ENCODE assay signal across 2 cellular contexts in the genomic region with DNA sequence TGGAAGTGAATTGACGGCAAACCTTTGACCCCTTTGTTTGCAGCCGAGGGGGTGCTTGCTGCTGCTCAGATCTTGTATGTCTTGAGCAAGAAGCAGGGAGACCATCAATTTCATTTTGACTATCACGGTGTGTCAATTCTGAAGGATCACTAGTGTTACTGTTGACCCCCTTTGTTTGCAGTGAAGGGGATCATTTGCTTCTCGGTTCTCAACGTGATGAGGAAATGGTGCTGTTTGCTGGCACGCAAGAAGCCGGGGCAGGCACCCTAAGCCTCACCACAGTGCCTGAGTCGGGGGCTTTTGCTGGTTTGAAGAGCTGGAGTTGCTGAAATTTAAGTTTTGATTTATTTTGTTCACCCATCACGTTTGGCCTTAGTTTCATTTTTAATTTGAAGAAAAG.
TF ChIP-seq lines count a peak whose summit lies in the region.

No MANE protein-coding gene starts in this region.

TF ChIP-seq in GM23338, 12 proteins besides CTCF, POLR2A, EP300 and RAD21 (continues in another document):
- TF ChIP-seq EZH2 (IDR thresholded peaks at IDR 0.05; ENCODE audit: low read depth, unreplicated experiment): no peak
- no peak for TF ChIP-seq ZNF114 (CRISPR knock-in tag; IDR thresholded peaks at IDR 0.05)
- no peak for TF ChIP-seq CREB1 (CRISPR knock-in tag; IDR thresholded peaks at IDR 0.05; ENCODE audit: low read depth)
- TF ChIP-seq, protein P1, sequence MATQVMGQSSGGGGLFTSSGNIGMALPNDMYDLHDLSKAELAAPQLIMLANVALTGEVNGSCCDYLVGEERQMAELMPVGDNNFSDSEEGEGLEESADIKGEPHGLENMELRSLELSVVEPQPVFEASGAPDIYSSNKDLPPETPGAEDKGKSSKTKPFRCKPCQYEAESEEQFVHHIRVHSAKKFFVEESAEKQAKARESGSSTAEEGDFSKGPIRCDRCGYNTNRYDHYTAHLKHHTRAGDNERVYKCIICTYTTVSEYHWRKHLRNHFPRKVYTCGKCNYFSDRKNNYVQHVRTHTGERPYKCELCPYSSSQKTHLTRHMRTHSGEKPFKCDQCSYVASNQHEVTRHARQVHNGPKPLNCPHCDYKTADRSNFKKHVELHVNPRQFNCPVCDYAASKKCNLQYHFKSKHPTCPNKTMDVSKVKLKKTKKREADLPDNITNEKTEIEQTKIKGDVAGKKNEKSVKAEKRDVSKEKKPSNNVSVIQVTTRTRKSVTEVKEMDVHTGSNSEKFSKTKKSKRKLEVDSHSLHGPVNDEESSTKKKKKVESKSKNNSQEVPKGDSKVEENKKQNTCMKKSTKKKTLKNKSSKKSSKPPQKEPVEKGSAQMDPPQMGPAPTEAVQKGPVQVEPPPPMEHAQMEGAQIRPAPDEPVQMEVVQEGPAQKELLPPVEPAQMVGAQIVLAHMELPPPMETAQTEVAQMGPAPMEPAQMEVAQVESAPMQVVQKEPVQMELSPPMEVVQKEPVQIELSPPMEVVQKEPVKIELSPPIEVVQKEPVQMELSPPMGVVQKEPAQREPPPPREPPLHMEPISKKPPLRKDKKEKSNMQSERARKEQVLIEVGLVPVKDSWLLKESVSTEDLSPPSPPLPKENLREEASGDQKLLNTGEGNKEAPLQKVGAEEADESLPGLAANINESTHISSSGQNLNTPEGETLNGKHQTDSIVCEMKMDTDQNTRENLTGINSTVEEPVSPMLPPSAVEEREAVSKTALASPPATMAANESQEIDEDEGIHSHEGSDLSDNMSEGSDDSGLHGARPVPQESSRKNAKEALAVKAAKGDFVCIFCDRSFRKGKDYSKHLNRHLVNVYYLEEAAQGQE (IDR thresholded peaks at IDR 0.05; ENCODE audit: unreplicated experiment): no peak
- TF ChIP-seq STAT1 (IDR thresholded peaks at IDR 0.05; ENCODE audit: unreplicated experiment): no peak
- no peak for TF ChIP-seq NANOG (IDR thresholded peaks at IDR 0.05; ENCODE audit: borderline replicate concordance)
- TF ChIP-seq, protein P2, sequence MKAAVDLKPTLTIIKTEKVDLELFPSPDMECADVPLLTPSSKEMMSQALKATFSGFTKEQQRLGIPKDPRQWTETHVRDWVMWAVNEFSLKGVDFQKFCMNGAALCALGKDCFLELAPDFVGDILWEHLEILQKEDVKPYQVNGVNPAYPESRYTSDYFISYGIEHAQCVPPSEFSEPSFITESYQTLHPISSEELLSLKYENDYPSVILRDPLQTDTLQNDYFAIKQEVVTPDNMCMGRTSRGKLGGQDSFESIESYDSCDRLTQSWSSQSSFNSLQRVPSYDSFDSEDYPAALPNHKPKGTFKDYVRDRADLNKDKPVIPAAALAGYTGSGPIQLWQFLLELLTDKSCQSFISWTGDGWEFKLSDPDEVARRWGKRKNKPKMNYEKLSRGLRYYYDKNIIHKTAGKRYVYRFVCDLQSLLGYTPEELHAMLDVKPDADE (IDR thresholded peaks at IDR 0.05): no peak
- TF ChIP-seq, protein P3, sequence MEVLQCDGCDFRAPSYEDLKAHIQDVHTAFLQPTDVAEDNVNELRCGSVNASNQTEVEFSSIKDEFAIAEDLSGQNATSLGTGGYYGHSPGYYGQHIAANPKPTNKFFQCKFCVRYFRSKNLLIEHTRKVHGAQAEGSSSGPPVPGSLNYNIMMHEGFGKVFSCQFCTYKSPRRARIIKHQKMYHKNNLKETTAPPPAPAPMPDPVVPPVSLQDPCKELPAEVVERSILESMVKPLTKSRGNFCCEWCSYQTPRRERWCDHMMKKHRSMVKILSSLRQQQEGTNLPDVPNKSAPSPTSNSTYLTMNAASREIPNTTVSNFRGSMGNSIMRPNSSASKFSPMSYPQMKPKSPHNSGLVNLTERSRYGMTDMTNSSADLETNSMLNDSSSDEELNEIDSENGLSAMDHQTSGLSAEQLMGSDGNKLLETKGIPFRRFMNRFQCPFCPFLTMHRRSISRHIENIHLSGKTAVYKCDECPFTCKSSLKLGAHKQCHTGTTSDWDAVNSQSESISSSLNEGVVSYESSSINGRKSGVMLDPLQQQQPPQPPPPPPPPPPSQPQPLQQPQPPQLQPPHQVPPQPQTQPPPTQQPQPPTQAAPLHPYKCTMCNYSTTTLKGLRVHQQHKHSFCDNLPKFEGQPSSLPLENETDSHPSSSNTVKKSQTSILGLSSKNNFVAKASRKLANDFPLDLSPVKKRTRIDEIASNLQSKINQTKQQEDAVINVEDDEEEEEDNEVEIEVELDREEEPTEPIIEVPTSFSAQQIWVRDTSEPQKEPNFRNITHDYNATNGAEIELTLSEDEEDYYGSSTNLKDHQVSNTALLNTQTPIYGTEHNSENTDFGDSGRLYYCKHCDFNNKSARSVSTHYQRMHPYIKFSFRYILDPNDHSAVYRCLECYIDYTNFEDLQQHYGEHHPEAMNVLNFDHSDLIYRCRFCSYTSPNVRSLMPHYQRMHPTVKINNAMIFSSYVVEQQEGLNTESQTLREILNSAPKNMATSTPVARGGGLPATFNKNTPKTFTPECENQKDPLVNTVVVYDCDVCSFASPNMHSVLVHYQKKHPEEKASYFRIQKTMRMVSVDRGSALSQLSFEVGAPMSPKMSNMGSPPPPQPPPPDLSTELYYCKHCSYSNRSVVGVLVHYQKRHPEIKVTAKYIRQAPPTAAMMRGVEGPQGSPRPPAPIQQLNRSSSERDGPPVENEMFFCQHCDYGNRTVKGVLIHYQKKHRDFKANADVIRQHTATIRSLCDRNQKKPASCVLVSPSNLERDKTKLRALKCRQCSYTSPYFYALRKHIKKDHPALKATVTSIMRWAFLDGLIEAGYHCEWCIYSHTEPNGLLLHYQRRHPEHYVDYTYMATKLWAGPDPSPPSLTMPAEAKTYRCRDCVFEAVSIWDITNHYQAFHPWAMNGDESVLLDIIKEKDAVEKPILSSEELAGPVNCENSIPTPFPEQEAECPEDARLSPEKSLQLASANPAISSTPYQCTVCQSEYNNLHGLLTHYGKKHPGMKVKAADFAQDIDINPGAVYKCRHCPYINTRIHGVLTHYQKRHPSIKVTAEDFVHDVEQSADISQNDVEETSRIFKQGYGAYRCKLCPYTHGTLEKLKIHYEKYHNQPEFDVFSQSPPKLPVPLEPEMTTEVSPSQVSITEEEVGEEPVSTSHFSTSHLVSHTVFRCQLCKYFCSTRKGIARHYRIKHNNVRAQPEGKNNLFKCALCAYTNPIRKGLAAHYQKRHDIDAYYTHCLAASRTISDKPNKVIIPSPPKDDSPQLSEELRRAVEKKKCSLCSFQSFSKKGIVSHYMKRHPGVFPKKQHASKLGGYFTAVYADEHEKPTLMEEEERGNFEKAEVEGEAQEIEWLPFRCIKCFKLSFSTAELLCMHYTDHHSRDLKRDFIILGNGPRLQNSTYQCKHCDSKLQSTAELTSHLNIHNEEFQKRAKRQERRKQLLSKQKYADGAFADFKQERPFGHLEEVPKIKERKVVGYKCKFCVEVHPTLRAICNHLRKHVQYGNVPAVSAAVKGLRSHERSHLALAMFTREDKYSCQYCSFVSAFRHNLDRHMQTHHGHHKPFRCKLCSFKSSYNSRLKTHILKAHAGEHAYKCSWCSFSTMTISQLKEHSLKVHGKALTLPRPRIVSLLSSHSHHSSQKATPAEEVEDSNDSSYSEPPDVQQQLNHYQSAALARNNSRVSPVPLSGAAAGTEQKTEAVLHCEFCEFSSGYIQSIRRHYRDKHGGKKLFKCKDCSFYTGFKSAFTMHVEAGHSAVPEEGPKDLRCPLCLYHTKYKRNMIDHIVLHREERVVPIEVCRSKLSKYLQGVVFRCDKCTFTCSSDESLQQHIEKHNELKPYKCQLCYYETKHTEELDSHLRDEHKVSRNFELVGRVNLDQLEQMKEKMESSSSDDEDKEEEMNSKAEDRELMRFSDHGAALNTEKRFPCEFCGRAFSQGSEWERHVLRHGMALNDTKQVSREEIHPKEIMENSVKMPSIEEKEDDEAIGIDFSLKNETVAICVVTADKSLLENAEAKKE (CRISPR knock-in tag; IDR thresholded peaks at IDR 0.05): no peak
- TF ChIP-seq ZNF331 (CRISPR knock-in tag; IDR thresholded peaks at IDR 0.05; ENCODE audit: low read depth): no peak
- no peak for TF ChIP-seq EZH2phosphoT487 (IDR thresholded peaks at IDR 0.05; ENCODE audit: unreplicated experiment)

TF ChIP-seq in GM12878, 131 proteins besides CTCF, POLR2A, EP300 and RAD21:
- TF ChIP-seq CREB1 (IDR thresholded peaks at IDR 0.05; ENCODE audit: low read depth) (peak; percentile 14; the same call in 1 of the 2 replicates), GATAD2B (conservative IDR thresholded peaks at IDR 0.05; ENCODE audit: low read depth) (no peak), TAF1 (IDR thresholded peaks at IDR 0.05; ENCODE audit: borderline replicate concordance, low read depth, low read length) (0 out of 2 replicates have a peak, but pooled peaks have one; percentile 6), MEF2B (IDR thresholded peaks at IDR 0.05; ENCODE audit: partially characterized antibody, poor library complexity, severe bottlenecking) (no peak), RUNX3 (IDR thresholded peaks at IDR 0.05; ENCODE audit: low read length) (peak; percentile 43), POLR2AphosphoS5 (IDR thresholded peaks at IDR 0.05; ENCODE audit: low read length) (peak; percentile 10; the same call in 1 of the 2 replicates), FOXM1 (IDR thresholded peaks at IDR 0.05; ENCODE audit: low read depth, low read length) (peak; percentile 63; the same call in 1 of the 2 replicates), IRF4 (IDR thresholded peaks at IDR 0.05; ENCODE audit: low read depth, low read length) (peak; percentile 52; the same call in 1 of the 2 replicates), CREM (IDR thresholded peaks at IDR 0.05; ENCODE audit: low read depth) (peak; percentile 31; the same call in 1 of the 2 replicates), SPI1 (IDR thresholded peaks at IDR 0.05; ENCODE audit: borderline replicate concordance, insufficient read depth, low read depth, low read length) (peak; percentile 31; the same call in 1 of the 2 replicates), NR2C1 (IDR thresholded peaks at IDR 0.05) (peak; percentile 7; the same call in 1 of the 2 replicates), NFIC (IDR thresholded peaks at IDR 0.05; ENCODE audit: low read depth, low read length) (peak; percentile 61; the same call in 1 of the 2 replicates), SREBF2 (IDR thresholded peaks at IDR 0.05; ENCODE audit: low read length) (no peak), ETV6 (conservative IDR thresholded peaks at IDR 0.05 in 1 of 2, IDR thresholded peaks at IDR 0.05 in 1 of 2; ENCODE audit: borderline replicate concordance in 1 of 2, low read depth in 1 of 2) (peak in 1 of 2 experiments; percentile 57; a peak in 1 of 4 replicates), PAX8 (IDR thresholded peaks at IDR 0.05) (no peak), YY1 (IDR thresholded peaks at IDR 0.05; ENCODE audit: low read depth, low read length) (0 out of 2 replicates have a peak, but pooled peaks have one; percentile 14), ZNF622 (IDR thresholded peaks at IDR 0.05) (no peak), BRCA1 (IDR thresholded peaks at IDR 0.05; ENCODE audit: low read depth, low read length) (no peak), POU2F2 (IDR thresholded peaks at IDR 0.05; ENCODE audit: borderline replicate concordance, low read depth, low read length) (0 out of 3 replicates have a peak, but pooled peaks have one; percentile 13), RFX5 (IDR thresholded peaks at IDR 0.05; ENCODE audit: low read depth, low read length) (no peak), PML (IDR thresholded peaks at IDR 0.05; ENCODE audit: low read length) (no peak), ZNF384 (IDR thresholded peaks at IDR 0.05; ENCODE audit: borderline replicate concordance, low read depth, low read length) (no peak), JUNB (IDR thresholded peaks at IDR 0.05) (peak; percentile 65), DPF2 (IDR thresholded peaks at IDR 0.05) (no peak)
- TF ChIP-seq, protein P4, sequence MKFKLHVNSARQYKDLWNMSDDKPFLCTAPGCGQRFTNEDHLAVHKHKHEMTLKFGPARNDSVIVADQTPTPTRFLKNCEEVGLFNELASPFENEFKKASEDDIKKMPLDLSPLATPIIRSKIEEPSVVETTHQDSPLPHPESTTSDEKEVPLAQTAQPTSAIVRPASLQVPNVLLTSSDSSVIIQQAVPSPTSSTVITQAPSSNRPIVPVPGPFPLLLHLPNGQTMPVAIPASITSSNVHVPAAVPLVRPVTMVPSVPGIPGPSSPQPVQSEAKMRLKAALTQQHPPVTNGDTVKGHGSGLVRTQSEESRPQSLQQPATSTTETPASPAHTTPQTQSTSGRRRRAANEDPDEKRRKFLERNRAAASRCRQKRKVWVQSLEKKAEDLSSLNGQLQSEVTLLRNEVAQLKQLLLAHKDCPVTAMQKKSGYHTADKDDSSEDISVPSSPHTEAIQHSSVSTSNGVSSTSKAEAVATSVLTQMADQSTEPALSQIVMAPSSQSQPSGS (IDR thresholded peaks at IDR 0.05; ENCODE audit: low read length): peak; percentile 15; the same call in 1 of the 2 replicates
- TF ChIP-seq, protein P5, sequence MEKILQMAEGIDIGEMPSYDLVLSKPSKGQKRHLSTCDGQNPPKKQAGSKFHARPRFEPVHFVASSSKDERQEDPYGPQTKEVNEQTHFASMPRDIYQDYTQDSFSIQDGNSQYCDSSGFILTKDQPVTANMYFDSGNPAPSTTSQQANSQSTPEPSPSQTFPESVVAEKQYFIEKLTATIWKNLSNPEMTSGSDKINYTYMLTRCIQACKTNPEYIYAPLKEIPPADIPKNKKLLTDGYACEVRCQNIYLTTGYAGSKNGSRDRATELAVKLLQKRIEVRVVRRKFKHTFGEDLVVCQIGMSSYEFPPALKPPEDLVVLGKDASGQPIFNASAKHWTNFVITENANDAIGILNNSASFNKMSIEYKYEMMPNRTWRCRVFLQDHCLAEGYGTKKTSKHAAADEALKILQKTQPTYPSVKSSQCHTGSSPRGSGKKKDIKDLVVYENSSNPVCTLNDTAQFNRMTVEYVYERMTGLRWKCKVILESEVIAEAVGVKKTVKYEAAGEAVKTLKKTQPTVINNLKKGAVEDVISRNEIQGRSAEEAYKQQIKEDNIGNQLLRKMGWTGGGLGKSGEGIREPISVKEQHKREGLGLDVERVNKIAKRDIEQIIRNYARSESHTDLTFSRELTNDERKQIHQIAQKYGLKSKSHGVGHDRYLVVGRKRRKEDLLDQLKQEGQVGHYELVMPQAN (conservative IDR thresholded peaks at IDR 0.05): no peak
- TF ChIP-seq, protein P6, sequence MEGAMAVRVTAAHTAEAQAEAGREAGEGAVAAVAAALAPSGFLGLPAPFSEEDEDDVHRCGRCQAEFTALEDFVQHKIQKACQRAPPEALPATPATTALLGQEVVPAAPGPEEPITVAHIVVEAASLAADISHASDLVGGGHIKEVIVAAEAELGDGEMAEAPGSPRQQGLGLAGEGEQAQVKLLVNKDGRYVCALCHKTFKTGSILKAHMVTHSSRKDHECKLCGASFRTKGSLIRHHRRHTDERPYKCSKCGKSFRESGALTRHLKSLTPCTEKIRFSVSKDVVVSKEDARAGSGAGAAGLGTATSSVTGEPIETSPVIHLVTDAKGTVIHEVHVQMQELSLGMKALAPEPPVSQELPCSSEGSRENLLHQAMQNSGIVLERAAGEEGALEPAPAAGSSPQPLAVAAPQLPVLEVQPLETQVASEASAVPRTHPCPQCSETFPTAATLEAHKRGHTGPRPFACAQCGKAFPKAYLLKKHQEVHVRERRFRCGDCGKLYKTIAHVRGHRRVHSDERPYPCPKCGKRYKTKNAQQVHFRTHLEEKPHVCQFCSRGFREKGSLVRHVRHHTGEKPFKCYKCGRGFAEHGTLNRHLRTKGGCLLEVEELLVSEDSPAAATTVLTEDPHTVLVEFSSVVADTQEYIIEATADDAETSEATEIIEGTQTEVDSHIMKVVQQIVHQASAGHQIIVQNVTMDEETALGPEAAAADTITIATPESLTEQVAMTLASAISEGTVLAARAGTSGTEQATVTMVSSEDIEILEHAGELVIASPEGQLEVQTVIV (IDR thresholded peaks at IDR 0.05; ENCODE audit: borderline replicate concordance, partially characterized antibody): no peak
TF ChIP-seq in GM12878: peak in this region for 15.
